In the genomic region with DNA sequence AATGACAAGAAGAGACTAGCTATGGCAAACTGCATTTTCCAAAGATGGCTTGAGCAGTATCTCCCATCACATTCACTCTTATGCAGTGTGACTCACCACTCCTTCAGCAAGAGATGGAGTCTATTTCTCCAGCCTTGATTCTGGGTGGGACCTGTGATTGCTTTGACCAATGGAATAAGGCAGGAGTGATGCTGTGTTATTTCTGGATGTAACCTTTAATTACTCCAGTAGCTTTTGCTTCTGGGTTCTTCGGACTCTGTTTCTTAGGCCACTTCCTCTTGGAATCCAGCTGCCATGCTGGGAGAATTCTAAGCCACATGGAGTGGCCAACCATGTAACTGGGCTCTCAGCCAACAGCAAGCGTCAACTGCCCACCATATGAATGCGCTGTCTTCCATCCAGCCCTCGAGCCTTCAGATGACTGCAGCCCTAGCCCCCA, we compare ENCODE assay signal across 13 cellular contexts. TPM values are rescaled to one million over a fixed set of nuclear protein-coding genes. Genes with fewer than 3 reads are reported as not detected.
DNase-seq lines count a peak whose midpoint lies in the region; ATAC-seq, FAIRE-seq and TF ChIP-seq lines count a peak whose summit lies in the region.
"Had no signal": no experiment of that assay in that cellular context is flagged by ENCODE, and none has a peak within 500 bp of the region (broad histone marks: within the 10 kb centered on the region; RNA-seq: fewer than 3 reads in every experiment).

No MANE protein-coding gene starts in this region.

- H4K8ac ChIP-seq in IMR-90 (ENCODE audit: low read depth in 2 of 2, low read length in 2 of 2) = peak overlapping the region in 1 of 2 experiments; percentile 15; a peak in 2 of 4 replicates

- H3K27me3 ChIP-seq in IMR-90 (ENCODE audit: control insufficient read depth, insufficient read depth, low read length) (no peaks in the 10 kb centered on the region), K562 (ENCODE audit: control insufficient read depth in 2 of 2, insufficient read depth in 2 of 2, low read length in 2 of 2) (no peaks in the 10 kb centered on the region)

- DNase-seq in EH (ENCODE audit: low read depth) (peak; percentile 83), IMR-90 (peak; percentile 67), K562 (ENCODE audit: extremely low read depth in 1 of 4, low spot score in 3 of 4) (peak in 3 of 4 experiments; percentile 37 to 74 (median 65)), left lobe of liver (ENCODE audit: low spot score) (peak; percentile 30), GM19240 (ENCODE audit: insufficient read length, low spot score) (no peak), 8988T (no peak)
- no peak for DNase-seq in activated CD4-positive, CD25-positive, alpha-beta regulatory T cell (lab: John Stamatoyannopoulos, UW)
- no peak for DNase-seq in activated CD4-positive, alpha-beta T cell treated with anti-CD3 and anti-CD28 coated beads, Interleukin-2, amount 50 U/mL, for 1 hour
- DNase-seq: amniotic stem cell; CD4-positive, alpha-beta T cell; hypothalamus; NCI-H510A had no signal

- BruUV-seq in IMR-90 (replicated peaks; lab: Mats Ljungman, UMichigan) = no TSS peak
- no TSS peak for BruUV-seq in K562 (replicated peaks; lab: Mats Ljungman, UMichigan)

- TF ChIP-seq POLR2A in IMR-90 (IDR thresholded peaks at IDR 0.05; ENCODE audit: low read depth, low read length) (no peak), K562 (conservative IDR thresholded peaks at IDR 0.05) (no peak)

- POLR2A ChIA-PET in IMR-90 (lab: Charles Lee; ENCODE audit: unreplicated experiment) (interaction anchor here (0.9 kb wide), 1 partner anchor 10 kb away, joined by 4 read pairs; no protein-coding TSS in a partner anchor), K562 (lab: Yijun Ruan, JAX) (interaction anchor here (1.0 to 2.1 kb wide), 6 partner anchors 9 to 61 kb away, joined by 3 to 9 read pairs (median 4); no protein-coding TSS in a partner anchor)

- 0 out of 2 replicates have a peak overlapping the region, but pooled peaks have one; percentile 30 for H4K5ac ChIP-seq in IMR-90 (ENCODE audit: low read depth, low read length)

- peak overlapping the region; percentile 89 for H2BK15ac ChIP-seq in IMR-90 (ENCODE audit: low read depth, low read length)

- H2BK120ac ChIP-seq in IMR-90 (ENCODE audit: low read depth, low read length) = peak overlapping the region; percentile 66; the same call in 1 of the 2 replicates

- CTCF ChIA-PET in IMR-90 (lab: Yijun Ruan, JAX) = interaction anchor here (1.5 to 1.8 kb wide), 2 partner anchors 21 to 41 kb away, joined by 4 to 5 read pairs; no protein-coding TSS in a partner anchor
- CTCF ChIA-PET in K562 (lab: Yijun Ruan, JAX; ENCODE audit: low intra/inter-chr PET ratio) = interaction anchor here (0.7 kb wide), 1 partner anchor 41 kb away, joined by 3 read pairs; no protein-coding TSS in a partner anchor

- TF ChIP-seq CTCF in IMR-90 (conservative IDR thresholded peaks at IDR 0.05; ENCODE audit: low read depth, low read length) = no peak
- TF ChIP-seq CTCF in K562 (IDR thresholded peaks at IDR 0.05 in 2 of 3, conservative IDR thresholded peaks at IDR 0.05 in 1 of 3; ENCODE audit: insufficient read depth in 2 of 3, low read depth in 1 of 3, low read length in 3 of 3) = no peak

- no peak overlapping the region for H3K4me2 ChIP-seq in IMR-90 (ENCODE audit: low read depth, low read length)
- peak overlapping the region; percentile 78; the same call in 1 of the 2 replicates for H3K4me2 ChIP-seq in K562 (ENCODE audit: insufficient read depth, low read length)

- no peaks in the 10 kb centered on the region for H3K36me3 ChIP-seq in IMR-90 (ENCODE audit: control insufficient read depth, insufficient read depth, low read length)
- no peaks in the 10 kb centered on the region for H3K36me3 ChIP-seq in K562 (ENCODE audit: control insufficient read depth, insufficient read depth, low read length)

- H2AFZ ChIP-seq in IMR-90 (replicated peaks; ENCODE audit: low read length, poor library complexity) = peak overlapping the region; percentile 39
- H2AFZ ChIP-seq in K562 (ENCODE audit: low read depth, low read length) = peak overlapping the region; percentile 88

- H4K20me1 ChIP-seq in IMR-90 (ENCODE audit: insufficient read depth, low read length) = no peaks in the 10 kb centered on the region
- no peaks in the 10 kb centered on the region for H4K20me1 ChIP-seq in K562 (replicated peaks; ENCODE audit: control insufficient read depth, insufficient read depth, low read length)

- H3K9ac ChIP-seq in IMR-90 (ENCODE audit: low read depth, low read length) = no peak overlapping the region
- no peak overlapping the region for H3K9ac ChIP-seq in K562 (ENCODE audit: insufficient read depth in 1 of 2, low read depth in 2 of 2, low read length in 2 of 2)

- TF ChIP-seq EP300 in K562 (IDR thresholded peaks at IDR 0.05; ENCODE audit: low read length) = no peak

- H3K79me1 ChIP-seq in IMR-90 (ENCODE audit: low read depth in 1 of 2, low read length in 2 of 2) = no peaks in the 10 kb centered on the region

- peak overlapping the region; percentile 72; the same call in 1 of the 2 replicates for H2BK20ac ChIP-seq in IMR-90 (ENCODE audit: low read depth, low read length)

- H3K9me1 ChIP-seq in IMR-90 (ENCODE audit: insufficient read depth, low read length) = peaks cover 28% of the 10 kb centered on the region
- no peaks in the 10 kb centered on the region for H3K9me1 ChIP-seq in K562 (ENCODE audit: control insufficient read depth, insufficient read depth, low read length)

- TF ChIP-seq RAD21 in IMR-90 (IDR thresholded peaks at IDR 0.05; ENCODE audit: low read length) (no peak), K562 (CRISPR knock-in tag; conservative IDR thresholded peaks at IDR 0.05 in 1 of 2, IDR thresholded peaks at IDR 0.05 in 1 of 2) (no peak)

- H3K27ac ChIP-seq in IMR-90 (ENCODE audit: insufficient read depth, low read length) (peak overlapping the region; percentile 21), K562 (ENCODE audit: extremely low read depth, low read depth, low read length) (peak overlapping the region; percentile 59; the same call in 2 of the 3 replicates)

- peak overlapping the region; percentile 28; the same call in 1 of the 2 replicates for H3K18ac ChIP-seq in IMR-90 (ENCODE audit: low read depth, low read length)

- ATAC-seq in IMR-90 (ENCODE audit: low read depth) = peak; percentile 75
- ATAC-seq in K562 = peak; percentile 81
- no peak for ATAC-seq in left lobe of liver

- H3K14ac ChIP-seq in IMR-90 (replicated peaks; ENCODE audit: low read depth, low read length) = peak overlapping the region; percentile 30

- dilution Hi-C loops in IMR-90 (cut with HindIII; ENCODE audit: low sequenced_read_pairs, unreplicated experiment) = no loop called here

- no peaks in the 10 kb centered on the region for H3K9me3 ChIP-seq in IMR-90 (ENCODE audit: control insufficient read depth, insufficient read depth, low read length)
- no peaks in the 10 kb centered on the region for H3K9me3 ChIP-seq in K562 (replicated peaks; ENCODE audit: control insufficient read depth, insufficient read depth, low read depth, low read length)

- peak overlapping the region; percentile 93 for H2AK5ac ChIP-seq in IMR-90 (ENCODE audit: low read depth, low read length)

- H2BK5ac ChIP-seq in IMR-90 (ENCODE audit: low read depth, low read length, poor library complexity, severe bottlenecking) = peak overlapping the region; percentile 9

- peak; percentile 85 for FAIRE-seq in K562 (lab: Jason Lieb, UNC)
- FAIRE-seq: HepG2 had no signal

- H3K4me1 ChIP-seq in IMR-90 (ENCODE audit: control insufficient read depth, insufficient read depth, low read length) (peaks cover 16% of the 10 kb centered on the region), K562 (replicated peaks in 1 of 2; ENCODE audit: control insufficient read depth in 2 of 2, insufficient read depth in 2 of 2, low read length in 2 of 2) (peaks cover 15 to 34% of the 10 kb centered on the region in 2 experiments)

- H2AK9ac ChIP-seq in IMR-90 (replicated peaks; ENCODE audit: low read depth, low read length, poor library complexity) = no peak overlapping the region

- 100% methylated on average over 1 of the region's 4 CpGs; no CpG with 5 or more reads in 1 of the 2 experiments for WGBS in IMR-90 (ENCODE audit: extremely low coverage in 2 of 2, insufficient read length in 1 of 2), 2 experiments
- WGBS in K562 (ENCODE audit: insufficient coverage, low coverage, missing lambda C conversion rate) = 58% methylated on average over 4 of the region's 4 CpGs

- no peak overlapping the region for H3K56ac ChIP-seq in IMR-90 (ENCODE audit: extremely low read depth, insufficient read depth, low read length)

- 0 out of 2 replicates have a peak overlapping the region, but pooled peaks have one; percentile 31 for H4K91ac ChIP-seq in IMR-90 (ENCODE audit: insufficient read depth, low read depth, low read length)

- intact Hi-C loops in IMR-90 (cut with micrococcal nuclease) (no loop called here), K562 (cut with micrococcal nuclease) (loop anchor here (5.0 kb wide), 1 partner anchor 42 kb away; no protein-coding TSS in a partner anchor)

- no peak overlapping the region for H3K4me3 ChIP-seq in IMR-90 (ENCODE audit: insufficient read depth, low read depth, low read length)
- no peak overlapping the region for H3K4me3 ChIP-seq in K562

- H3K4ac ChIP-seq in IMR-90 (ENCODE audit: low read depth, low read length) = peak overlapping the region; percentile 54; the same call in 1 of the 2 replicates

- H3K79me2 ChIP-seq in K562 (ENCODE audit: control insufficient read depth, insufficient read depth, low read length) = no peaks in the 10 kb centered on the region

- in situ Hi-C loops in IMR-90 (cut with MboI; ENCODE audit: low sequenced_read_pairs) (no loop called here), K562 (cut with MboI) (no loop called here)

- no peak overlapping the region for H3K23ac ChIP-seq in IMR-90 (ENCODE audit: low read depth, low read length)

RNA-seq across cellular contexts. Expression of a gene that starts 50.7 kb away (rescaled TPM):
- total RNA-seq in IMR-90 (2012; rRNA removed) (237 and 268 TPM in 2 replicates), K562 (2014; rRNA removed) (48.3 and 61.2 TPM in 2 replicates), K562 (2014; rRNA removed; fragmentation: Illumina TruSeq; extraction: Trizol) (17.4 and 22.0 TPM in 2 replicates), K562 (2015; rRNA removed; fragmentation: Illumina TruSeq; extraction: Trizol) (20.4 and 21.0 TPM in 2 replicates), K562 (2021) (78.5 and 82.3 TPM in 2 replicates), left lobe of liver (193 TPM)
- polyA plus RNA-seq in IMR-90 (2012; rRNA removed) (239 and 292 TPM in 2 replicates), K562 (2011; rRNA removed) (35.3 and 37.6 TPM in 2 replicates), K562 (2014; fragmentation: Illumina TruSeq; extraction: Trizol) (55.1 and 56.7 TPM in 2 replicates), K562 (2014; fragmentation: Nextera tagmentation; extraction: Ambion mirVana) (1 to 10 TPM; 5.5 TPM), K562 (2014; rRNA removed) (43.9 and 48.0 TPM in 2 replicates)
- polyA plus RNA-seq in IMR-90 (2012; cell fraction: cytosol; rRNA removed) = 370 and 502 TPM in 2 replicates
- polyA plus RNA-seq in IMR-90 (2012; cell fraction: nucleus; rRNA removed; ENCODE audit: low replicate concordance) = 218 and 328 TPM in 2 replicates
- 34.9 and 72.8 TPM in 2 replicates for total RNA-seq in K562 (2011; cell fraction: chromatin; rRNA removed; ENCODE audit: low replicate concordance)
- 45.9 and 47.5 TPM in 2 replicates for total RNA-seq in K562 (2011; cell fraction: nucleolus; rRNA removed)
- 36.4 and 37.1 TPM in 2 replicates for total RNA-seq in K562 (2011; cell fraction: nucleoplasm; rRNA removed)
- polyA plus RNA-seq in K562 (2011; cell fraction: cytosol; rRNA removed) = 31.6 and 76.0 TPM in 2 replicates
- 26.4 and 54.7 TPM in 2 replicates for polyA plus RNA-seq in K562 (2011; cell fraction: nucleus; rRNA removed)
- polyA plus RNA-seq in K562 (2012) = 47.9 and 85.2 TPM in 2 replicates
- polyA minus RNA-seq in K562 (2011; rRNA and poly(A)+ RNA removed) = 21.4 and 54.6 TPM in 2 replicates
- polyA minus RNA-seq in K562 (2011; cell fraction: cytosol; rRNA and poly(A)+ RNA removed) = 46.4 and 51.2 TPM in 2 replicates
- 18.8 and 21.4 TPM in 2 replicates for polyA minus RNA-seq in K562 (2011; cell fraction: nucleus; rRNA and poly(A)+ RNA removed)

Comparison
In these comparisons a context has a peak if more than half of its experiments do, and no peak if none do; other contexts are left out.
1. DNase-seq: peak in EH (single experiment), IMR-90 (single experiment), K562 (3 of 4) and left lobe of liver (single experiment); none in activated CD4-positive, CD25-positive, alpha-beta regulatory T cell (0 of 4), GM19240 (single experiment), 8988T (single experiment) and activated CD4-positive, alpha-beta T cell treated with anti-CD3 and anti-CD28 coated beads, Interleukin-2, amount 50 U/mL, for 1 hour (single experiment).